Comparison of ENCODE assay signal across 1 cellular context in the genomic region with DNA sequence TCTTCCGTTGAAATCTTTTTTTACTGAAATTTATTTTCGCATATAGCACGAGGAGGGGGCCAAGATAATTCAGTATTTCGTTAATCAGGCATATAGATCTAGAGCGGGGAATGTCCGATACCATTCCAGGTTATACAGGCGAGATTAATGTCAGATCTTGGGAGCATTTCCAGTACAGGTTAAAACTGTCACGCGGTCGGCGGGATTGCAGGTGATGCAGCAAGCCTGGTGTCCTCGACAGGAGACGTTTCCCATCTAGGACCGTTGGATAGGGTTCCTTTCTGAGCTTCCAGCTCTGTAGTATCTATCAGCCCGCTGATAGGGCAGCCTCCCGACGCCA.
TF ChIP-seq lines count a peak whose summit lies in the region.

No MANE protein-coding gene starts in this region.

TF ChIP-seq in GM23338, 12 proteins besides CTCF, POLR2A, EP300 and RAD21 (continued from another document):
- TF ChIP-seq, protein P1, sequence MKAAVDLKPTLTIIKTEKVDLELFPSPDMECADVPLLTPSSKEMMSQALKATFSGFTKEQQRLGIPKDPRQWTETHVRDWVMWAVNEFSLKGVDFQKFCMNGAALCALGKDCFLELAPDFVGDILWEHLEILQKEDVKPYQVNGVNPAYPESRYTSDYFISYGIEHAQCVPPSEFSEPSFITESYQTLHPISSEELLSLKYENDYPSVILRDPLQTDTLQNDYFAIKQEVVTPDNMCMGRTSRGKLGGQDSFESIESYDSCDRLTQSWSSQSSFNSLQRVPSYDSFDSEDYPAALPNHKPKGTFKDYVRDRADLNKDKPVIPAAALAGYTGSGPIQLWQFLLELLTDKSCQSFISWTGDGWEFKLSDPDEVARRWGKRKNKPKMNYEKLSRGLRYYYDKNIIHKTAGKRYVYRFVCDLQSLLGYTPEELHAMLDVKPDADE (IDR thresholded peaks at IDR 0.05) = no peak
- TF ChIP-seq POLR2AphosphoS5 (IDR thresholded peaks at IDR 0.05; ENCODE audit: low read depth) (no peak), ZNF114 (CRISPR knock-in tag; IDR thresholded peaks at IDR 0.05) (no peak), CREB1 (CRISPR knock-in tag; IDR thresholded peaks at IDR 0.05; ENCODE audit: low read depth) (no peak), EZH2 (IDR thresholded peaks at IDR 0.05; ENCODE audit: low read depth, unreplicated experiment) (no peak), EZH2phosphoT487 (IDR thresholded peaks at IDR 0.05; ENCODE audit: unreplicated experiment) (no peak), ZNF331 (CRISPR knock-in tag; IDR thresholded peaks at IDR 0.05; ENCODE audit: low read depth) (no peak), JUNB (IDR thresholded peaks at IDR 0.05; ENCODE audit: unreplicated experiment) (no peak), STAT1 (IDR thresholded peaks at IDR 0.05; ENCODE audit: unreplicated experiment) (no peak)
- TF ChIP-seq, protein P2, sequence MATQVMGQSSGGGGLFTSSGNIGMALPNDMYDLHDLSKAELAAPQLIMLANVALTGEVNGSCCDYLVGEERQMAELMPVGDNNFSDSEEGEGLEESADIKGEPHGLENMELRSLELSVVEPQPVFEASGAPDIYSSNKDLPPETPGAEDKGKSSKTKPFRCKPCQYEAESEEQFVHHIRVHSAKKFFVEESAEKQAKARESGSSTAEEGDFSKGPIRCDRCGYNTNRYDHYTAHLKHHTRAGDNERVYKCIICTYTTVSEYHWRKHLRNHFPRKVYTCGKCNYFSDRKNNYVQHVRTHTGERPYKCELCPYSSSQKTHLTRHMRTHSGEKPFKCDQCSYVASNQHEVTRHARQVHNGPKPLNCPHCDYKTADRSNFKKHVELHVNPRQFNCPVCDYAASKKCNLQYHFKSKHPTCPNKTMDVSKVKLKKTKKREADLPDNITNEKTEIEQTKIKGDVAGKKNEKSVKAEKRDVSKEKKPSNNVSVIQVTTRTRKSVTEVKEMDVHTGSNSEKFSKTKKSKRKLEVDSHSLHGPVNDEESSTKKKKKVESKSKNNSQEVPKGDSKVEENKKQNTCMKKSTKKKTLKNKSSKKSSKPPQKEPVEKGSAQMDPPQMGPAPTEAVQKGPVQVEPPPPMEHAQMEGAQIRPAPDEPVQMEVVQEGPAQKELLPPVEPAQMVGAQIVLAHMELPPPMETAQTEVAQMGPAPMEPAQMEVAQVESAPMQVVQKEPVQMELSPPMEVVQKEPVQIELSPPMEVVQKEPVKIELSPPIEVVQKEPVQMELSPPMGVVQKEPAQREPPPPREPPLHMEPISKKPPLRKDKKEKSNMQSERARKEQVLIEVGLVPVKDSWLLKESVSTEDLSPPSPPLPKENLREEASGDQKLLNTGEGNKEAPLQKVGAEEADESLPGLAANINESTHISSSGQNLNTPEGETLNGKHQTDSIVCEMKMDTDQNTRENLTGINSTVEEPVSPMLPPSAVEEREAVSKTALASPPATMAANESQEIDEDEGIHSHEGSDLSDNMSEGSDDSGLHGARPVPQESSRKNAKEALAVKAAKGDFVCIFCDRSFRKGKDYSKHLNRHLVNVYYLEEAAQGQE (IDR thresholded peaks at IDR 0.05; ENCODE audit: unreplicated experiment) = no peak
